Comparison of ENCODE assay signal across 26 cellular contexts in the genomic region with DNA sequence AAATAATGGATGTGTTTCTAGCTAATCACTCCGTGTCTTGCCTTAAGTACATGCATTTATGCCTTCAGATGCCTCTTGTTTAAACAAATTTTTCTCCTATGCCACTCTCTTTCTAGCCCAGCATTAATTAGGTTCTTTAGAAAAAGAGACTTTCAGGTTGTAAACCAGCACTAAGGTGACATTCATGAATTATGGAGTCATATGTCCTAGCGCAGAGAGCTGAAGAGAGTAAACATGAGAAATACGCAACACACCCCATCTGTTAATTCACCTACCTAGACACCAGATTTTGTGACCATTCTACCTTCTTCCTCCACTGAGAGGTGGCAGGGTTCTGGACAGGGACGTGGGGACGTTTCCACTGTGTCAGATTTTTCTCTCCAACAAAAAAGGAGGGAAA.
"Had no signal": no experiment of that assay in that cellular context is flagged by ENCODE, and none has a peak within 500 bp of the region (broad histone marks: within the 10 kb centered on the region; RNA-seq: fewer than 3 reads in every experiment).

No MANE protein-coding gene starts in this region.

- H3K9me3 ChIP-seq: esophagus squamous epithelium, gastrocnemius medialis, right lobe of liver had no signal

- ATAC-seq: gastrocnemius medialis; heart left ventricle; left cardiac atrium; right lobe of liver; stimulated activated effector memory CD8-positive, alpha-beta T cell treated with anti-CD3 and anti-CD28 coated beads, Interleukin-12 subunit alpha, Interleukin-12 subunit beta, amount 100 ng/mL, for 72 hours; stimulated activated naive CD8-positive, alpha-beta T cell treated with anti-CD3 and anti-CD28 coated beads, Interleukin-15, amount 100 ng/mL, for 72 hours had no signal

- H3K27me3 ChIP-seq: esophagus squamous epithelium, gastrocnemius medialis, heart left ventricle, right lobe of liver, tibial nerve had no signal

- H3K4me1 ChIP-seq: esophagus squamous epithelium, gastrocnemius medialis, heart left ventricle, parathyroid adenoma, right lobe of liver, tibial nerve had no signal

- H3K36me3 ChIP-seq: esophagus squamous epithelium, gastrocnemius medialis, heart left ventricle, right lobe of liver had no signal

- H3K27ac ChIP-seq: coronary artery, esophagus squamous epithelium, gastrocnemius medialis, heart left ventricle, parathyroid adenoma, right lobe of liver, skin epidermis, tibial nerve had no signal

- H3K4me3 ChIP-seq: coronary artery, esophagus squamous epithelium, gastrocnemius medialis, heart left ventricle, right lobe of liver, skin epidermis, tibial nerve had no signal

- DNase-seq: activated CD4-positive, alpha-beta T cell treated with anti-CD3 and anti-CD28 coated beads for 4 hours; activated CD4-positive, alpha-beta T cell treated with anti-CD3 and anti-CD28 coated beads, Interleukin-2, amount 50 U/mL, for 48 hours; activated CD4-positive, CD25-positive, alpha-beta regulatory T cell; activated CD8-positive, alpha-beta memory T cell treated with anti-CD3 and anti-CD28 coated beads, Interleukin-2, amount 50 U/mL, for 48 hours; activated naive CD4-positive, alpha-beta T cell treated with Interleukin-2 at 50 U/mL for 16 hours; activated naive CD8-positive, alpha-beta T cell treated with anti-CD3 and anti-CD28 coated beads for 36 hours; activated T-cell treated with anti-CD3 and anti-CD28 coated beads, Interleukin-2, amount 50 U/mL, for 48 hours; amniotic stem cell; cerebellar nuclear complex; endodermal cell; esophagus squamous epithelium; gastrocnemius medialis; heart left ventricle; islet precursor cell; left cardiac atrium; mesendoderm; naive B cell; nucleus accumbens; right lobe of liver; stimulated activated CD4-positive, alpha-beta T cell treated with anti-CD3 and anti-CD28 coated beads, Interleukin-2, amount 100 ng/mL, for 24 hours; stimulated activated naive CD8-positive, alpha-beta T cell treated with anti-CD3 and anti-CD28 coated beads, Interleukin-15, amount 100 ng/mL, for 72 hours had no signal
